In genomic region chr4:48944659-48945290, GRCh38 we compare ENCODE assay signal across 9 cellular contexts. TPM values are rescaled to one million over a fixed set of nuclear protein-coding genes. Genes with fewer than 3 reads are reported as not detected.
DNase-seq lines count a peak whose midpoint lies in the region; ATAC-seq, FAIRE-seq and TF ChIP-seq lines count a peak whose summit lies in the region.
"Had no signal": no experiment of that assay in that cellular context is flagged by ENCODE, and none has a peak within 500 bp of the region (broad histone marks: within the 10 kb centered on the region; RNA-seq: fewer than 3 reads in every experiment).

No MANE protein-coding gene starts in this region.

- peak; percentile 52 to 56 for ATAC-seq in activated T-cell treated with anti-CD3 and anti-CD28 coated beads, Interleukin-2, amount 50 U/mL, for 4 hours
- ATAC-seq in HepG2, result no peak

- in situ Hi-C loops in HepG2 (cut with HindIII; ENCODE audit: extremely low pct_ligation_motif_present, low pct_unique_long_range_greater_than_20kb), result no loop called here

- H3K27ac ChIP-seq in HepG2 (ENCODE audit: extremely low read length, insufficient read depth, low read length), result no peak overlapping the region

- H3K4me1 ChIP-seq in HepG2 (ENCODE audit: insufficient read depth, low read length), result no peaks in the 10 kb centered on the region

- TF ChIP-seq RAD21 in HepG2 (CRISPR knock-in tag; IDR thresholded peaks at IDR 0.05), result no peak

- CTCF ChIA-PET in BJ (lab: Yijun Ruan, JAX) (interaction anchor here (0.8 to 1.3 kb wide), 3 partner anchors 8 to 17 kb away, joined by 3 read pairs; no protein-coding TSS in a partner anchor), HepG2 (lab: Yijun Ruan, JAX; ENCODE audit: low intra/inter-chr PET ratio, low total read pairs) (no interaction called here)

- H2AFZ ChIP-seq in HepG2 (ENCODE audit: low read length), result no peak overlapping the region

- FAIRE-seq in HepG2 (lab: Jason Lieb, UNC), result no peak

- POLR2A ChIA-PET in BJ (lab: Charles Lee) (no interaction called here), HepG2 (lab: Yijun Ruan, JAX) (no interaction called here)

- H3K4me3 ChIP-seq in BJ (ENCODE audit: low read depth, low read length), result no peak overlapping the region
- H3K4me3 ChIP-seq in LNCaP clone FGC (ENCODE audit: low read depth, low read length), result no peak overlapping the region
- H3K4me3 ChIP-seq in HepG2 (replicated peaks in 1 of 3; ENCODE audit: insufficient read depth in 1 of 3, low read depth in 2 of 3, low read length in 3 of 3), result no peak overlapping the region

- intact Hi-C loops in HepG2 (cut with micrococcal nuclease; ENCODE audit: unreplicated experiment), result loop anchor here (5.0 kb wide), 1 partner anchor 367 kb away; no protein-coding TSS in a partner anchor

- H3K4me3 Mint-ChIP-seq in activated T-cell treated with anti-CD3 and anti-CD28 coated beads, Interleukin-2, amount 50 U/mL, for 4 hours, result no peak overlapping the region

- H3K27me3 ChIP-seq in BJ (ENCODE audit: control insufficient read depth, insufficient read depth, low read length), result peaks cover 3% of the 10 kb centered on the region
- no peaks in the 10 kb centered on the region for H3K27me3 ChIP-seq in HepG2 (ENCODE audit: control insufficient read depth in 1 of 2, insufficient read depth in 2 of 2, low read length in 2 of 2)

- H3K4me1 Mint-ChIP-seq in activated T-cell treated with anti-CD3 and anti-CD28 coated beads, Interleukin-2, amount 50 U/mL, for 4 hours (ENCODE audit: low read depth), result peaks cover 15% of the 10 kb centered on the region

- no peaks in the 10 kb centered on the region for H3K79me2 ChIP-seq in HepG2 (ENCODE audit: insufficient read depth, low read length)

- H3K36me3 Mint-ChIP-seq in activated T-cell treated with anti-CD3 and anti-CD28 coated beads, Interleukin-2, amount 50 U/mL, for 4 hours (ENCODE audit: insufficient read depth), result no peaks in the 10 kb centered on the region

- no peak for TF ChIP-seq POLR2A in HepG2 (IDR thresholded peaks at IDR 0.05; ENCODE audit: insufficient read depth in 1 of 2, low read depth in 2 of 2, low read length in 2 of 2)

- H3K9ac ChIP-seq in HepG2 (ENCODE audit: insufficient read depth, low read depth, low read length), result no peak overlapping the region

- 45% methylated on average over 8 of the region's 8 CpGs for WGBS in HepG2 (ENCODE audit: low lambda C conversion rate)

- H4K20me1 ChIP-seq in HepG2 (ENCODE audit: insufficient read depth, low read length), result no peaks in the 10 kb centered on the region

- DNase-seq in BJ (ENCODE audit: low read depth) (no peak), LNCaP clone FGC (ENCODE audit: low read depth) (no peak), HepG2 (ENCODE audit: low spot score) (peak; percentile 3), NCI-H128 (lab: John Stamatoyannopoulos, UW; ENCODE audit: unreplicated experiment) (no peak), NCI-H1417 treated with DMSO at 0.1 percent for 48 hours (lab: John Stamatoyannopoulos, UW) (no peak), NCI-H2196 treated with DMSO at 0.1 percent for 48 hours (lab: John Stamatoyannopoulos, UW; ENCODE audit: unreplicated experiment) (no peak), SHP77 (lab: John Stamatoyannopoulos, UW) (no peak)
- peak; percentile 20 for DNase-seq in activated T-cell treated with anti-CD3 and anti-CD28 coated beads, Interleukin-2, amount 50 U/mL, for 4 hours

- TF ChIP-seq EP300 in HepG2 (IDR thresholded peaks at IDR 0.05; ENCODE audit: low read depth in 2 of 2, low read length in 2 of 2), result no peak
- TF ChIP-seq EP300 in HepG2 (CRISPR knock-in tag; IDR thresholded peaks at IDR 0.05; ENCODE audit: borderline replicate concordance), result no peak

- H3K36me3 ChIP-seq in BJ (ENCODE audit: control insufficient read depth, insufficient read depth, low read length) (no peaks in the 10 kb centered on the region), HepG2 (replicated peaks in 1 of 2; ENCODE audit: control insufficient read depth in 1 of 2, insufficient read depth in 2 of 2, low read length in 2 of 2) (no peaks in the 10 kb centered on the region)

- no peak overlapping the region for H3K4me2 ChIP-seq in HepG2 (ENCODE audit: low read depth, low read length)

- peaks cover 4% of the 10 kb centered on the region for H3K27me3 Mint-ChIP-seq in activated T-cell treated with anti-CD3 and anti-CD28 coated beads, Interleukin-2, amount 50 U/mL, for 4 hours (ENCODE audit: low read depth)

- no peaks in the 10 kb centered on the region for H3K9me3 Mint-ChIP-seq in activated T-cell treated with anti-CD3 and anti-CD28 coated beads, Interleukin-2, amount 50 U/mL, for 4 hours

- BruUV-seq in HepG2 (replicated peaks; lab: Mats Ljungman, UMichigan), result no TSS peak

- peak; percentile 31; the same call in 1 of the 2 replicates for TF ChIP-seq CTCF in BJ (IDR thresholded peaks at IDR 0.05; ENCODE audit: insufficient read depth, low read depth, low read length)
- peak; percentile 39; the same call in 1 of the 2 replicates for TF ChIP-seq CTCF in LNCaP clone FGC (IDR thresholded peaks at IDR 0.05; ENCODE audit: control insufficient read depth, extremely low read depth, insufficient read depth)
- TF ChIP-seq CTCF in HepG2 (CRISPR knock-in tag; IDR thresholded peaks at IDR 0.05), result peak; percentile 42

- no peaks in the 10 kb centered on the region for H3K9me3 ChIP-seq in HepG2 (ENCODE audit: low read length)

TF ChIP-seq in HepG2, 621 proteins besides CTCF, POLR2A, EP300 and RAD21 (continues in another document):
- TF ChIP-seq ZNF362 (CRISPR knock-in tag; IDR thresholded peaks at IDR 0.05; ENCODE audit: borderline replicate concordance) (peak; percentile 41; the same call in 1 of the 2 replicates), SMAD9 (CRISPR knock-in tag; IDR thresholded peaks at IDR 0.05) (no peak), SKI (IDR thresholded peaks at IDR 0.05; ENCODE audit: partially characterized antibody) (no peak), STAG1 (CRISPR knock-in tag; IDR thresholded peaks at IDR 0.05) (0 out of 2 replicates have a peak, but pooled peaks have one; percentile 4)

RNA-seq across cellular contexts. Expression of gene OCIAD2, which starts 38.2 kb away (rescaled TPM):
- polyA plus RNA-seq in BJ (2011; rRNA removed) (34.2 and 45.8 TPM in 2 replicates), HepG2 (2011; rRNA removed) (not detected in 2 replicates)
- polyA minus RNA-seq in BJ (2011; rRNA and poly(A)+ RNA removed), result 2.5 and 12.2 TPM in 2 replicates
- 10 to 100 TPM; 54.9 to 87.6 (median 56.1) TPM for total RNA-seq in activated T-cell treated with anti-CD3 and anti-CD28 coated beads, Interleukin-2, amount 50 U/mL, for 4 hours
- total RNA-seq in HepG2 (2016; rRNA removed; fragmentation: Illumina TruSeq; extraction: Trizol), result not detected in 2 replicates
- total RNA-seq in HepG2 (2016; cell fraction: cytosol; rRNA removed; fragmentation: Illumina TruSeq; extraction: Trizol; ENCODE audit: low read depth), result not detected in 2 replicates
- not detected in 2 replicates for total RNA-seq in HepG2 (2016; cell fraction: insoluble cytoplasmic fraction; rRNA removed; fragmentation: Illumina TruSeq; extraction: Trizol)
- not detected in 2 replicates for total RNA-seq in HepG2 (2016; cell fraction: membrane; rRNA removed; fragmentation: Illumina TruSeq; extraction: Trizol)
- total RNA-seq in HepG2 (2016; cell fraction: nucleus; rRNA removed; fragmentation: Illumina TruSeq; extraction: Trizol), result not detected in 2 replicates
- polyA plus RNA-seq in HepG2 (2011; cell fraction: cytosol; rRNA removed), result not detected in 2 replicates
- polyA plus RNA-seq in HepG2 (2011; cell fraction: nucleus; rRNA removed), result not detected in 2 replicates
- not detected in 2 replicates for polyA plus RNA-seq in HepG2 (2012)
- polyA plus RNA-seq in HepG2 (2016; cell fraction: cytosol; fragmentation: Illumina TruSeq; extraction: Trizol; ENCODE audit: low read depth), result not detected in 2 replicates
- polyA plus RNA-seq in HepG2 (2016; cell fraction: insoluble cytoplasmic fraction; fragmentation: Illumina TruSeq; extraction: Trizol; ENCODE audit: low read depth), result not detected in 2 replicates
- not detected in 2 replicates for polyA plus RNA-seq in HepG2 (2016; cell fraction: membrane; fragmentation: Illumina TruSeq; extraction: Trizol; ENCODE audit: low read depth)
- polyA plus RNA-seq in HepG2 (2016; cell fraction: nucleus; fragmentation: Illumina TruSeq; extraction: Trizol; ENCODE audit: insufficient read depth, low read depth), result not detected in 2 replicates
- polyA minus RNA-seq in HepG2 (2011; rRNA and poly(A)+ RNA removed; ENCODE audit: low replicate concordance), result 7.9 TPM in 1 of 2 replicates, not detected in the other
- polyA minus RNA-seq in HepG2 (2011; cell fraction: cytosol; rRNA and poly(A)+ RNA removed), result not detected in 2 replicates
- 0.90 TPM in 1 of 2 replicates, not detected in the other for polyA minus RNA-seq in HepG2 (2011; cell fraction: nucleus; rRNA and poly(A)+ RNA removed)

RNA-seq across cellular contexts. Expression of gene CWH43, which starts 41.3 kb away (rescaled TPM):
- polyA plus RNA-seq in BJ (2011; rRNA removed) (not detected in 2 replicates), HepG2 (2011; rRNA removed) (not detected in 2 replicates)
- polyA minus RNA-seq in BJ (2011; rRNA and poly(A)+ RNA removed), result not detected in 2 replicates
- not detected for total RNA-seq in activated T-cell treated with anti-CD3 and anti-CD28 coated beads, Interleukin-2, amount 50 U/mL, for 4 hours
- not detected in 2 replicates for total RNA-seq in HepG2 (2016; rRNA removed; fragmentation: Illumina TruSeq; extraction: Trizol)
- total RNA-seq in HepG2 (2016; cell fraction: cytosol; rRNA removed; fragmentation: Illumina TruSeq; extraction: Trizol; ENCODE audit: low read depth), result not detected in 2 replicates
- total RNA-seq in HepG2 (2016; cell fraction: insoluble cytoplasmic fraction; rRNA removed; fragmentation: Illumina TruSeq; extraction: Trizol), result not detected in 2 replicates
- not detected in 2 replicates for total RNA-seq in HepG2 (2016; cell fraction: membrane; rRNA removed; fragmentation: Illumina TruSeq; extraction: Trizol)
- total RNA-seq in HepG2 (2016; cell fraction: nucleus; rRNA removed; fragmentation: Illumina TruSeq; extraction: Trizol), result not detected in 2 replicates
- polyA plus RNA-seq in HepG2 (2011; cell fraction: cytosol; rRNA removed), result not detected in 2 replicates
- polyA plus RNA-seq in HepG2 (2011; cell fraction: nucleus; rRNA removed), result not detected in 2 replicates
- polyA plus RNA-seq in HepG2 (2012), result not detected in 2 replicates
- not detected in 2 replicates for polyA plus RNA-seq in HepG2 (2016; cell fraction: cytosol; fragmentation: Illumina TruSeq; extraction: Trizol; ENCODE audit: low read depth)
- polyA plus RNA-seq in HepG2 (2016; cell fraction: insoluble cytoplasmic fraction; fragmentation: Illumina TruSeq; extraction: Trizol; ENCODE audit: low read depth), result not detected in 2 replicates
- polyA plus RNA-seq in HepG2 (2016; cell fraction: membrane; fragmentation: Illumina TruSeq; extraction: Trizol; ENCODE audit: low read depth), result not detected in 2 replicates
- polyA plus RNA-seq in HepG2 (2016; cell fraction: nucleus; fragmentation: Illumina TruSeq; extraction: Trizol; ENCODE audit: insufficient read depth, low read depth), result not detected in 2 replicates
- polyA minus RNA-seq in HepG2 (2011; rRNA and poly(A)+ RNA removed; ENCODE audit: low replicate concordance), result not detected in 2 replicates
- polyA minus RNA-seq in HepG2 (2011; cell fraction: cytosol; rRNA and poly(A)+ RNA removed), result not detected in 2 replicates
- not detected in 2 replicates for polyA minus RNA-seq in HepG2 (2011; cell fraction: nucleus; rRNA and poly(A)+ RNA removed)
- total RNA-seq: myocyte had no signal

Comparison
In these comparisons a context has a peak if more than half of its experiments do, and no peak if none do; other contexts are left out.
1. DNase-seq: peak in activated T-cell treated with anti-CD3 and anti-CD28 coated beads, Interleukin-2, amount 50 U/mL, for 4 hours (single experiment) and HepG2 (single experiment); none in BJ (single experiment), LNCaP clone FGC (single experiment), NCI-H128 (single experiment), NCI-H1417 treated with DMSO at 0.1 percent for 48 hours (single experiment), NCI-H2196 treated with DMSO at 0.1 percent for 48 hours (single experiment) and SHP77 (0 of 2).
2. RNA of gene OCIAD2, which starts 38.2 kb away (total RNA-seq): 54.9 to 87.6 TPM in activated T-cell treated with anti-CD3 and anti-CD28 coated beads, Interleukin-2, amount 50 U/mL, for 4 hours; not detected in HepG2; every median in the first group is over 10 times any median in the second.
3. Peak in every context shown above with its lines, with median percentiles within 50 percentile points of each other: CTCF ChIP-seq.